8 cellular contexts compared by ENCODE assay signal in genomic region chr1:181104042-181104789, GRCh38. TPM values are rescaled to one million over a fixed set of nuclear protein-coding genes. Genes with fewer than 3 reads are reported as not detected.
DNase-seq lines count a peak whose midpoint lies in the region; ATAC-seq, FAIRE-seq and TF ChIP-seq lines count a peak whose summit lies in the region.

No MANE protein-coding gene starts in this region.

- no peaks in the 10 kb centered on the region for H3K36me3 ChIP-seq in ascending aorta
- H3K36me3 ChIP-seq in kidney (ENCODE audit: control insufficient read depth in 1 of 2, insufficient read depth in 2 of 2, low read length in 2 of 2), result no peaks in the 10 kb centered on the region
- H3K36me3 ChIP-seq in testis (ENCODE audit: low read depth, missing control alignments), result no peaks in the 10 kb centered on the region

- no peak for FAIRE-seq in kidney (lab: Jason Lieb, UNC)

- no peak for TF ChIP-seq POLR2A in testis (IDR thresholded peaks at IDR 0.05)

- H3K9me3 ChIP-seq in ascending aorta (no peaks in the 10 kb centered on the region), kidney (ENCODE audit: control insufficient read depth in 1 of 2, low read length in 2 of 2) (no peaks in the 10 kb centered on the region), testis (no peaks in the 10 kb centered on the region)

- peak; percentile 40 for DNase-seq in GM03348 (ENCODE audit: low spot score)
- no peak for DNase-seq in ascending aorta (ENCODE audit: low spot score in 2 of 2)
- DNase-seq in kidney, result no peak
- DNase-seq in testis, result no peak
- no peak for DNase-seq in RPMI8226
- DNase-seq in hepatic stellate cell (ENCODE audit: low spot score), result no peak

- TF ChIP-seq CTCF in ascending aorta (IDR thresholded peaks at IDR 0.05) (peak in 1 of 3 experiments; percentile 25), kidney (IDR thresholded peaks at IDR 0.05; ENCODE audit: borderline replicate concordance, extremely low read depth, insufficient read depth) (no peak), testis (IDR thresholded peaks at IDR 0.05) (peak in 1 of 3 experiments; percentile 7)

- H3K4me1 ChIP-seq in ascending aorta (peaks cover 3 to 21% of the 10 kb centered on the region in 2 donors), kidney (ENCODE audit: control insufficient read depth in 1 of 2, insufficient read depth in 1 of 2, low read depth in 1 of 2, low read length in 2 of 2) (peaks cover 0 to 11% of the 10 kb centered on the region in 2 donors), testis (peaks cover 62% of the 10 kb centered on the region)

- H3K27ac ChIP-seq in ascending aorta (peak overlapping the region; percentile 91 to 92), kidney (ENCODE audit: low read depth in 2 of 2, low read length in 2 of 2) (peak overlapping the region in 1 of 2 donors; percentile 88), testis (peak overlapping the region; percentile 61 to 96)

- no peaks in the 10 kb centered on the region for H3K27me3 ChIP-seq in ascending aorta
- H3K27me3 ChIP-seq in testis, result no peaks in the 10 kb centered on the region

- H3K4me3 ChIP-seq in ascending aorta (peak overlapping the region; percentile 90 to 98), kidney (ENCODE audit: low read length in 2 of 2) (peak overlapping the region; percentile 69 to 71), testis (peak overlapping the region; percentile 69 to 82)

- peak; percentile 23 for ATAC-seq in HG03432 (IDR thresholded peaks at IDR 0.05; ENCODE audit: unreplicated experiment)
- ATAC-seq in GM21390 (IDR thresholded peaks at IDR 0.05; ENCODE audit: unreplicated experiment), result no peak

- intact Hi-C loops in ascending aorta (cut with DNase I) (loop anchor here (2.0 kb wide), 1 partner anchor 37 kb away; no protein-coding TSS in a partner anchor), kidney (cut with DNase I) (no loop called here), testis (cut with DNase I; ENCODE audit: low total_unique reads) (no loop called here)

- WGBS in testis, 2 donors, result 17 to 27% methylated on average over 12 to 17 of the region's 17 CpGs

- H3K9ac ChIP-seq in kidney (ENCODE audit: low read length in 2 of 2), result peak overlapping the region; percentile 55 to 87

RNA-seq across cellular contexts. Expression of gene IER5, which starts 15.7 kb away (rescaled TPM):
- total RNA-seq in ascending aorta (47.9 TPM), kidney (11.0 TPM), testis (10 to 100 TPM; 10.3 to 13.3 TPM)
- polyA plus RNA-seq in kidney (ENCODE audit: insufficient read depth, low read depth, low replicate concordance) (3.9 TPM), testis (ENCODE audit: insufficient read depth, low read depth, low replicate concordance) (7.1 TPM)
